ENCODE assay signal across 24 cellular contexts in the genomic region with DNA sequence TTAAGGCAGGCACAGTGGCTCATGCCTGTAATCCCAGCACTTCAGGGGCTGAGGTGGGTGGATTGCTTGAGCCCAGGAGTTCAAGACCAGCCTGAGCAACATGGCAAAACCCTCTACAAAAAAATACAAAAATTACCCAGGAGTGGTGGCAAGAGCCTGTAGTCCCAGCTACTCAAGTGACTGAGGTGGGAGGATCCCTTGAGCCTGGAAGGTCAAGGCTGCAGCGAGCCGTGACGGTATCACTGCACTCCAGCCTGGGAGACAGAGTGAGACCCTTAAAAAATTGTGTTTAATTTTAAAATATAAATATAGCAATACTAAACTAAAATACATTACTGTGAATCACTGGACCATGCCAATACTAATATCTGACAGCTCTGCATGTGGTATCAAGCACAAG. TPM values are rescaled to one million over a fixed set of nuclear protein-coding genes. Genes with fewer than 3 reads are reported as not detected.
DNase-seq lines count a peak whose midpoint lies in the region; ATAC-seq and TF ChIP-seq lines count a peak whose summit lies in the region.
"Had no signal": no experiment of that assay in that cellular context is flagged by ENCODE, and none has a peak within 500 bp of the region (broad histone marks: within the 10 kb centered on the region; RNA-seq: fewer than 3 reads in every experiment).

No MANE protein-coding gene starts in this region.

- H3K4me1 ChIP-seq in ascending aorta (peaks cover 0 to 20% of the 10 kb centered on the region in 2 donors), thoracic aorta (ENCODE audit: control insufficient read depth in 1 of 2, low read depth in 2 of 2) (peaks cover 12 to 38% of the 10 kb centered on the region in 2 donors)
- H3K4me1 ChIP-seq: A549, HAP-1 had no signal

- H3K4me3 ChIP-seq in ascending aorta (no peak overlapping the region), thoracic aorta (no peak overlapping the region), foreskin fibroblast (ENCODE audit: low read depth in 1 of 2, low read length in 2 of 2) (no peak overlapping the region)
- H3K4me3 ChIP-seq: A549; BLaER1 treated with 17β-estradiol and CSF1 and Interleukin-3, amounts not matched to agents 10 nM and 100 nM; GM12878; HAP-1 had no signal

- no peak for ATAC-seq in thoracic aorta (ENCODE audit: insufficient number of reproducible peaks, low FRiP score, low read depth)
- no peak for ATAC-seq in GM19351 (IDR thresholded peaks at IDR 0.05; ENCODE audit: unreplicated experiment)
- ATAC-seq: A549, GM12878 had no signal

- no peaks in the 10 kb centered on the region for H3K36me3 Mint-ChIP-seq in T-helper 2 cell treated with Interferon-gamma antibody and Interleukin-4, amounts not matched to agents 5 μg/mL and 100 μg/mL, for 36 hours (ENCODE audit: low read depth)
- H3K36me3 Mint-ChIP-seq: CD8-positive, alpha-beta memory T cell had no signal

- no peak overlapping the region for H3K27ac Mint-ChIP-seq in T-helper 2 cell treated with Interferon-gamma antibody and Interleukin-4, amounts not matched to agents 5 μg/mL and 100 μg/mL, for 36 hours
- H3K27ac Mint-ChIP-seq: CD14-positive monocyte; CD4-positive, alpha-beta T cell; CD8-positive, alpha-beta memory T cell; HFFc6 had no signal

- intact Hi-C loops in ascending aorta (cut with DNase I), result no loop called here

- H3K27me3 ChIP-seq in ascending aorta (no peaks in the 10 kb centered on the region), thoracic aorta (replicated peaks; ENCODE audit: insufficient read depth) (no peaks in the 10 kb centered on the region)
- H3K27me3 ChIP-seq: BE2C; BLaER1 treated with 17β-estradiol and CSF1 and Interleukin-3, amounts not matched to agents 10 nM and 100 nM had no signal

- peaks cover 29% of the 10 kb centered on the region for H3K27me3 Mint-ChIP-seq in T-helper 2 cell treated with Interferon-gamma antibody and Interleukin-4, amounts not matched to agents 5 μg/mL and 100 μg/mL, for 36 hours (ENCODE audit: low read depth)

- DNase-seq in ascending aorta (ENCODE audit: low spot score in 2 of 2), result no peak
- peak; percentile 86 for DNase-seq in left kidney (ENCODE audit: low read depth, low spot score)
- DNase-seq in thoracic aorta (ENCODE audit: low spot score), result no peak
- no peak for DNase-seq in foreskin fibroblast
- no peak for DNase-seq in T-helper 2 cell treated with Interferon-gamma antibody and Interleukin-4, amounts not matched to agents 5 μg/mL and 100 μg/mL, for 36 hours (ENCODE audit: low spot score)
- no peak for DNase-seq in NCI-H1417 (lab: John Stamatoyannopoulos, UW)
- DNase-seq: 8988T; ACHN; AML-193; BE2C; CD4-positive, alpha-beta T cell; CD8-positive, alpha-beta memory T cell; DMS 273 treated with DMSO at 0.1 percent for 48 hours; DMS79; EL; GDM1; GOT3; HFFc6 had no signal

- H3K9me3 ChIP-seq in ascending aorta (no peaks in the 10 kb centered on the region), thoracic aorta (no peaks in the 10 kb centered on the region)
- H3K9me3 ChIP-seq: A549; BE2C; BLaER1 treated with 17β-estradiol and CSF1 and Interleukin-3, amounts not matched to agents 10 nM and 100 nM; HAP-1 had no signal

- TF ChIP-seq CTCF in ascending aorta (IDR thresholded peaks at IDR 0.05), result no peak
- no peak for TF ChIP-seq CTCF in thoracic aorta (IDR thresholded peaks at IDR 0.05)
- no peak for TF ChIP-seq CTCF in foreskin fibroblast (IDR thresholded peaks at IDR 0.05; ENCODE audit: low read depth, low read length)

- H3K36me3 ChIP-seq in ascending aorta (peaks cover 47 to 56% of the 10 kb centered on the region in 2 donors), thoracic aorta (peaks cover 32% of the 10 kb centered on the region)
- H3K36me3 ChIP-seq: BE2C had no signal

- H3K4me3 Mint-ChIP-seq in T-helper 2 cell treated with Interferon-gamma antibody and Interleukin-4, amounts not matched to agents 5 μg/mL and 100 μg/mL, for 36 hours, result no peak overlapping the region
- H3K4me3 Mint-ChIP-seq: CD14-positive monocyte; CD4-positive, alpha-beta T cell; CD8-positive, alpha-beta memory T cell; HFFc6 had no signal

- peak overlapping the region; percentile 9 to 54 for H3K27ac ChIP-seq in ascending aorta
- peak overlapping the region; percentile 45 to 71 for H3K27ac ChIP-seq in thoracic aorta
- H3K27ac ChIP-seq: A549; BLaER1 treated with 17β-estradiol and CSF1 and Interleukin-3, amounts not matched to agents 10 nM and 100 nM had no signal

- H3K4me1 Mint-ChIP-seq in T-helper 2 cell treated with Interferon-gamma antibody and Interleukin-4, amounts not matched to agents 5 μg/mL and 100 μg/mL, for 36 hours (ENCODE audit: low read depth), result peaks cover 8% of the 10 kb centered on the region
- H3K4me1 Mint-ChIP-seq: CD14-positive monocyte; CD8-positive, alpha-beta memory T cell had no signal

- H3K9me3 Mint-ChIP-seq in T-helper 2 cell treated with Interferon-gamma antibody and Interleukin-4, amounts not matched to agents 5 μg/mL and 100 μg/mL, for 36 hours, result no peaks in the 10 kb centered on the region
- H3K9me3 Mint-ChIP-seq: CD4-positive, alpha-beta T cell; CD8-positive, alpha-beta memory T cell; HFFc6 had no signal

RNA-seq across cellular contexts. Expression of a gene that starts 42.8 kb away (rescaled TPM):
- total RNA-seq in ascending aorta (111 TPM), thoracic aorta (100 to 1,000 TPM; 225 to 231 TPM)

RNA-seq across cellular contexts. Expression of a gene that starts 48.1 kb away (rescaled TPM):
- total RNA-seq in ascending aorta (not detected), thoracic aorta (1 to 10 TPM in 1 of 2 donors, not detected in 1; 1.1 TPM)
- total RNA-seq: CD4-positive, alpha-beta T cell; CD8-positive, alpha-beta memory T cell; GM12878; HFFc6 had no signal
